33 cellular contexts compared by ENCODE assay signal in the genomic region with DNA sequence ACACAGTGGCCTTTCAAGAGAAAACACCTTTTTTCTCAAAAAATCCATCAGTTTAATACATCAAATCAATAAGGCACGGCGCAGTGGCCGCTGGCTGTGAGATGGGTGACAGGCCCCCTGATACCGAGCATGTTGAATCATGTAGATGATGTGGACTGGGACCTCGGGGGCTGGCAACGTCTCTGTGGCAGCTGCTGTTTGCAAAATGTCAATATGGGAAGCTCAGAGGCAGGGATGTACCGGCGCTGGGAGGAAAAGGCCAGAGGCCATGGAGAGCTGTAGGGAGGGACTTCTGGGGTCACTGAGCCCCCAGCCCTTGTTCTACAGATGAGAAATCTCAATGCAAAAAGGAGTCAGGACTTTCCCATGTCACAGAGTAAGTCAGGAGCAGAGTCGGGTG.
"Had no signal": no experiment of that assay in that cellular context is flagged by ENCODE, and none has a peak within 500 bp of the region (broad histone marks: within the 10 kb centered on the region; RNA-seq: fewer than 3 reads in every experiment).

No MANE protein-coding gene starts in this region.

- H3K4me3 ChIP-seq: MG63 had no signal

- DNase-seq: activated B cell treated with CpG ODN at 0.5 μM for 24 hours; activated CD4-positive, alpha-beta memory T cell treated with anti-CD3 and anti-CD28 coated beads for 36 hours; activated CD4-positive, alpha-beta T cell treated with anti-CD3 and anti-CD28 coated beads for 4 hours; activated CD4-positive, alpha-beta T cell treated with anti-CD3 and anti-CD28 coated beads, Interleukin-2, amount 50 U/mL, for 1 hour; activated CD4-positive, CD25-positive, alpha-beta regulatory T cell treated with anti-CD3 and anti-CD28 coated beads, Interleukin-2, amount 50 U/mL, for 72 hours; activated CD8-positive, alpha-beta memory T cell treated with anti-CD3 and anti-CD28 coated beads, Interleukin-2, amount 50 U/mL, for 4 hours; activated gamma-delta T cell treated with Interleukin-2 at 50 U/mL for 16 hours; activated naive CD4-positive, alpha-beta T cell treated with anti-CD3 and anti-CD28 coated beads, Interleukin-2, amount 10 ng/mL, durations not matched to agents 7 days and 5 days; activated naive CD8-positive, alpha-beta T cell treated with anti-CD3 and anti-CD28 coated beads, Interleukin-2, amount 50 U/mL, for 24 hours; activated T-cell treated with anti-CD3 and anti-CD28 coated beads for 4 hours; activated T-cell treated with anti-CD3 and anti-CD28 coated beads, Interleukin-2, amount 50 U/mL, for 4 hours; anterior cingulate cortex; caudate nucleus; Kasumi-1; KG1; MG63; NCI-H1048; NCI-H1105 treated with DMSO at 0.1 percent for 48 hours; NCI-H1436; NCI-H187; NCI-H2029 treated with DMSO at 0.1 percent for 48 hours; NCI-H2107; NCI-H226; NCI-H446 treated with DMSO at 0.1 percent for 48 hours; NCI-H69; OCI-M1; Right ventricle myocardium superior; SW 1271; T-helper 1 cell; T1000 had no signal

- H3K9me3 ChIP-seq: MG63 had no signal

- H3K27ac Mint-ChIP-seq: activated B cell treated with CpG ODN at 0.5 μM for 24 hours; activated CD4-positive, alpha-beta memory T cell treated with anti-CD3 and anti-CD28 coated beads for 36 hours; activated naive CD4-positive, alpha-beta T cell treated with anti-CD3 and anti-CD28 coated beads, Interleukin-2, amount 10 ng/mL, durations not matched to agents 7 days and 5 days; activated naive CD8-positive, alpha-beta T cell; activated naive CD8-positive, alpha-beta T cell treated with anti-CD3 and anti-CD28 coated beads, Interleukin-2, amount 50 U/mL, for 24 hours; activated T-helper 1 cell treated with anti-CD3 and anti-CD28 coated beads, Interleukin-12 subunit alpha, Interleukin-12 subunit beta, Interleukin-2, Interleukin-4 antibody, amounts not matched to agents 30 ng/mL and 10 ng/mL and 1 ng/mL, durations not matched to agents 14 hours and 24 hours and 36 hours; brain had no signal

- ATAC-seq: activated naive CD8-positive, alpha-beta T cell treated with anti-CD3 and anti-CD28 coated beads, Interleukin-2, amount 50 U/mL, for 24 hours; activated T-cell treated with anti-CD3 and anti-CD28 coated beads, Interleukin-2, amount 50 U/mL, for 4 hours had no signal

- H3K4me3 Mint-ChIP-seq: activated B cell treated with CpG ODN at 0.5 μM for 24 hours; activated CD4-positive, alpha-beta memory T cell treated with anti-CD3 and anti-CD28 coated beads for 36 hours; activated naive CD4-positive, alpha-beta T cell treated with anti-CD3 and anti-CD28 coated beads, Interleukin-2, amount 10 ng/mL, durations not matched to agents 7 days and 5 days; activated naive CD8-positive, alpha-beta T cell; activated naive CD8-positive, alpha-beta T cell treated with anti-CD3 and anti-CD28 coated beads, Interleukin-2, amount 50 U/mL, for 24 hours; activated T-cell treated with anti-CD3 and anti-CD28 coated beads, Interleukin-2, amount 50 U/mL, for 4 hours; activated T-helper 1 cell treated with anti-CD3 and anti-CD28 coated beads, Interleukin-12 subunit alpha, Interleukin-12 subunit beta, Interleukin-2, Interleukin-4 antibody, amounts not matched to agents 30 ng/mL and 10 ng/mL and 1 ng/mL, durations not matched to agents 14 hours and 24 hours and 36 hours; brain had no signal

- H3K9me3 Mint-ChIP-seq: activated CD4-positive, alpha-beta memory T cell treated with anti-CD3 and anti-CD28 coated beads for 36 hours; activated naive CD4-positive, alpha-beta T cell treated with anti-CD3 and anti-CD28 coated beads, Interleukin-2, amount 10 ng/mL, durations not matched to agents 7 days and 5 days; activated naive CD8-positive, alpha-beta T cell treated with anti-CD3 and anti-CD28 coated beads, Interleukin-2, amount 50 U/mL, for 24 hours; activated T-cell treated with anti-CD3 and anti-CD28 coated beads, Interleukin-2, amount 50 U/mL, for 4 hours; activated T-helper 1 cell treated with anti-CD3 and anti-CD28 coated beads, Interleukin-12 subunit alpha, Interleukin-12 subunit beta, Interleukin-2, Interleukin-4 antibody, amounts not matched to agents 30 ng/mL and 10 ng/mL and 1 ng/mL, durations not matched to agents 14 hours and 24 hours and 36 hours had no signal

- H3K4me1 Mint-ChIP-seq: activated B cell treated with CpG ODN at 0.5 μM for 24 hours; activated naive CD4-positive, alpha-beta T cell treated with anti-CD3 and anti-CD28 coated beads, Interleukin-2, amount 10 ng/mL, durations not matched to agents 7 days and 5 days; activated naive CD8-positive, alpha-beta T cell treated with anti-CD3 and anti-CD28 coated beads, Interleukin-2, amount 50 U/mL, for 24 hours; brain had no signal

- H3K36me3 ChIP-seq: MG63 had no signal

- H3K36me3 Mint-ChIP-seq: activated CD4-positive, alpha-beta memory T cell treated with anti-CD3 and anti-CD28 coated beads for 36 hours; activated naive CD4-positive, alpha-beta T cell treated with anti-CD3 and anti-CD28 coated beads, Interleukin-2, amount 10 ng/mL, durations not matched to agents 7 days and 5 days; activated naive CD8-positive, alpha-beta T cell; brain had no signal
